Comparison of ENCODE assay signal across 19 cellular contexts in the genomic region with DNA sequence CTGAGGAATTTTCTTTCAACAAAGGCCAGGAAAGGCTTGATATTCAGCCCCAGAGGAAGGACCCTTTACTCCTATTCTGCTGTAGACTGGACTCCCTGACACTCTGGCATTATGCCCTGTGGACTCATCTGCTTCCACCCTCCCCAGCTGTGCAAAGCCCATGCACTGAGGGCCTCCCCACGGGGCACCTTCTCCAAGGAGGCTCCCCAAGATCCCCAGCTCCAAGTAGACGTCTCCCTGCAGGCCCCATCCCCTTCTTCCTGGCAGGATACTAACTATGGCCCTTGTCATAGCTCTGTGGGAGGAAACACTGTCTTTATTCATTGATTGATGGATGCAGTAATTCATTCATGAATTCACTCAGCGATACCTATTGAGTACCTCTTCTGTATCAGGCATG. TPM values are rescaled to one million over a fixed set of nuclear protein-coding genes. Genes with fewer than 3 reads are reported as not detected.
"Had no signal": no experiment of that assay in that cellular context is flagged by ENCODE, and none has a peak within 500 bp of the region (broad histone marks: within the 10 kb centered on the region; RNA-seq: fewer than 3 reads in every experiment).

No MANE protein-coding gene starts in this region.

- ATAC-seq: left cardiac atrium had no signal

- H3K4me3 Mint-ChIP-seq: nephron progenitor cell had no signal

- H3K27ac ChIP-seq: brain microvascular endothelial cell, tibial nerve, WERI-Rb-1 had no signal

- H3K9me3 ChIP-seq: tibial nerve had no signal

- H3K36me3 ChIP-seq: brain microvascular endothelial cell, tibial nerve, WERI-Rb-1 had no signal

- H3K4me3 ChIP-seq: tibial nerve had no signal

- H3K27ac Mint-ChIP-seq: nephron progenitor cell had no signal

- DNase-seq: activated CD4-positive, alpha-beta T cell treated with anti-CD3 and anti-CD28 coated beads, Interleukin-2, amount 50 U/mL, for 4 hours; activated naive CD4-positive, alpha-beta T cell treated with Interleukin-2 at 50 U/mL for 16 hours; activated T-cell treated with anti-CD3 and anti-CD28 coated beads for 4 hours; anterior cingulate cortex; brain microvascular endothelial cell; cortex of kidney; left cardiac atrium; mesendoderm; nephron progenitor cell; occipital lobe; stimulated activated CD4-positive, alpha-beta T cell treated with anti-CD3 and anti-CD28 coated beads, Interleukin-12 subunit alpha, Interleukin-12 subunit beta, amount 100 ng/mL, for 4 hours; stimulated activated CD4-positive, alpha-beta T cell treated with anti-CD3 and anti-CD28 coated beads, Interleukin-1b, Interleukin-23, amount 100 ng/mL, for 48 hours; stimulated activated naive CD4-positive, alpha-beta T cell treated with Interleukin-2 at 50 U/mL for 16 hours; substantia nigra; T-helper 2 cell; WERI-Rb-1 had no signal

- H3K27me3 ChIP-seq: brain microvascular endothelial cell, tibial nerve had no signal

RNA-seq across cellular contexts. Expression of a gene that starts 15.8 kb away (rescaled TPM):
- total RNA-seq: occipital lobe, renal cortical epithelial cell, SK-MEL-5, tibial nerve had no signal
